ENCODE assay signal across 14 cellular contexts in the genomic region with DNA sequence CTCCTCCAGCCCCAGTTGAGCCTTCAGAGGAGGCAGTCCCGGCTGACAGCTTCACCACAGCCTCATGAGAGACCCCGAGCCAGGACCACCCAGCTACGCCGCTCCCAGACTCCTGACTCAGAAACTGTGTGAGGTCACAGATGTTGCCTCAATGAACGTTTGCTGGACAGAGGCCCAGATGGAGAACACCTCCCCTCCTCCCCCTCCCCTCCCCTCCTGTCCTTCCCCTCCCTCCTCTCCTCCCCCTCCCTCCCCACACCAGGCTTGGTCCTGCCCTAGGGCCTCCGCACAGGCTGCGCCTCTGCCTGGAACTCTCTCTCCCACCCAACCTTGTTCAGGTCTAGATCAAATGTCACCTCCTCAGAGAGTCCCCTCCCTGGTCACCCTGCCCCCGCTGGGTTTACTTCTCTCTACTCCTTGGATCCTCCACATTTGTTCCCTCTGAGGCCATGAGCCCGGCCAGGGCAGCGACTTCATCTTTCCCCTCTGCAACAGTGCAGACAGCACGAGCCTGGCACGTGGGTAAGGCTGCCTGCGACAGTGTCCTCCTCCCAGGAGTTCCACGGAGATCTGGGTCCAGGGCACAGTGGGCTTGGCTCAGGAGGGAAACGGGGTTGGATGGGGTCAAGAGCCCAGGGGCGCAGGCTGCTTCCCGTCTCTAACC. TPM values are rescaled to one million over a fixed set of nuclear protein-coding genes. Genes with fewer than 3 reads are reported as not detected.
DNase-seq lines count a peak whose midpoint lies in the region; ATAC-seq, FAIRE-seq and TF ChIP-seq lines count a peak whose summit lies in the region.
"Had no signal": no experiment of that assay in that cellular context is flagged by ENCODE, and none has a peak within 500 bp of the region (broad histone marks: within the 10 kb centered on the region; RNA-seq: fewer than 3 reads in every experiment).

No MANE protein-coding gene starts in this region.

- H2AK5ac ChIP-seq in H1 (ENCODE audit: low read depth, low read length): peak overlapping the region; percentile 94

- peak overlapping the region; percentile 97; the same call in 1 of the 2 replicates for H2BK20ac ChIP-seq in H1 (ENCODE audit: low read length)

- CTCF ChIA-PET in SK-N-SH (lab: Yijun Ruan, JAX): interaction anchor here (1.1 to 1.5 kb wide), 2 partner anchors 9 to 96 kb away, joined by 4 to 5 read pairs; no protein-coding TSS in a partner anchor
- CTCF ChIA-PET in H1 (lab: Charles Lee; ENCODE audit: partially characterized antibody): interaction anchor here (0.6 to 2.8 kb wide), 5 partner anchors 9 to 20 kb away, joined by 3 to 8 read pairs (median 6); no protein-coding TSS in a partner anchor

- H4K5ac ChIP-seq in H1 (ENCODE audit: insufficient read length, low read depth, low read length): peak overlapping the region; percentile 41

- H3K18ac ChIP-seq in H1 (ENCODE audit: extremely low read depth, low read length): peak overlapping the region; percentile 81; the same call in 1 of the 2 replicates

- no peak overlapping the region for H3K23ac ChIP-seq in H1 (ENCODE audit: insufficient read length)

- peaks cover 16% of the 10 kb centered on the region; the same call in 1 of the 2 replicates for H3K23me2 ChIP-seq in H1 (ENCODE audit: low read depth, low read length)

- H3K79me2 ChIP-seq in SK-N-SH (ENCODE audit: insufficient read depth): peaks cover 23% of the 10 kb centered on the region; the same call in 1 of the 2 replicates
- H3K79me2 ChIP-seq in H1 (ENCODE audit: control insufficient read depth in 1 of 2, insufficient read depth in 2 of 2, low read length in 2 of 2): peaks cover 0 to 26% of the 10 kb centered on the region in 2 experiments; a peak in 1 of 4 replicates

- DNase-seq in SK-N-SH: peak; percentile 79
- DNase-seq in H1 (ENCODE audit: low read depth in 1 of 2, low spot score in 2 of 2): no peak
- DNase-seq in kidney glomerular epithelial cell (lab: John Stamatoyannopoulos, UW): peak; percentile 6
- no peak for DNase-seq in thoracic aorta (ENCODE audit: low spot score)
- DNase-seq in head of caudate nucleus: no peak
- no peak for DNase-seq in globus pallidus (ENCODE audit: low spot score)
- DNase-seq: activated CD4-positive, alpha-beta T cell treated with anti-CD3 and anti-CD28 coated beads, Interleukin-2, amount 10 ng/mL, durations not matched to agents 24 days and 14 days; effector CD4-positive, alpha-beta T cell; stimulated activated naive CD8-positive, alpha-beta T cell treated with anti-CD3 and anti-CD28 coated beads, Interleukin-15, Interleukin-2, amounts not matched to agents 100 U/mL and 50 U/mL, for 24 hours had no signal

- POLR2A ChIA-PET in SK-N-SH (lab: Yijun Ruan, JAX) (no interaction called here), H1 (lab: Charles Lee; ENCODE audit: partially characterized antibody) (interaction anchor here (0.8 to 2.6 kb wide), 6 partner anchors 9 to 80 kb away, joined by 3 to 10 read pairs (median 4); a partner anchor contains a TSS)

- TF ChIP-seq CTCF in SK-N-SH (IDR thresholded peaks at IDR 0.05) (no peak), H1 (IDR thresholded peaks at IDR 0.05; ENCODE audit: control extremely low read depth in 1 of 3, insufficient read depth in 1 of 3, low read depth in 1 of 3, low read length in 3 of 3) (no peak), thoracic aorta (IDR thresholded peaks at IDR 0.05) (no peak)

- H3K4me3 ChIP-seq in SK-N-SH (ENCODE audit: low read depth in 2 of 2, low read length in 1 of 2) (no peak overlapping the region), H1 (ENCODE audit: extremely low read depth in 1 of 4, insufficient read depth in 2 of 4, low read depth in 3 of 4, low read length in 4 of 4) (0 out of 8 replicates have a peak overlapping the region, but pooled peaks of 1 of the 4 experiments have one; percentile 2), thoracic aorta (no peak overlapping the region)
- H3K4me3 ChIP-seq: SJSA1 had no signal

- H2BK15ac ChIP-seq in H1 (ENCODE audit: low read length): peak overlapping the region; percentile 92

- ATAC-seq in SK-N-SH treated with all-trans-retinoic acid at 6 μM for 48 hours: no peak
- ATAC-seq in thoracic aorta (ENCODE audit: insufficient number of reproducible peaks, low FRiP score, low read depth): no peak
- no peak for ATAC-seq in GM21423 (IDR thresholded peaks at IDR 0.05; ENCODE audit: unreplicated experiment)
- ATAC-seq: stimulated activated naive CD8-positive, alpha-beta T cell treated with anti-CD3 and anti-CD28 coated beads, Interleukin-15, Interleukin-2, amounts not matched to agents 100 U/mL and 50 U/mL, for 24 hours had no signal

- no peak for TF ChIP-seq RAD21 in SK-N-SH (IDR thresholded peaks at IDR 0.05; ENCODE audit: low read length)
- no peak for TF ChIP-seq RAD21 in H1 (IDR thresholded peaks at IDR 0.05 in 1 of 2, conservative IDR thresholded peaks at IDR 0.05 in 1 of 2; ENCODE audit: low read depth in 2 of 2, low read length in 2 of 2)

- H3K9me2 ChIP-seq in SK-N-SH: no peaks in the 10 kb centered on the region

- H2BK5ac ChIP-seq in H1 (ENCODE audit: low read depth, low read length): peak overlapping the region; percentile 98

- peak overlapping the region; percentile 95 for H3K4ac ChIP-seq in H1 (replicated peaks; ENCODE audit: insufficient read length, low read depth, low read length)

- H3K27me3 ChIP-seq in SK-N-SH (ENCODE audit: insufficient read depth) (no peaks in the 10 kb centered on the region), H1 (replicated peaks in 1 of 4; ENCODE audit: control insufficient read depth in 3 of 4, extremely low read depth in 1 of 4, insufficient read depth in 3 of 4, low read length in 3 of 4) (no peaks in the 10 kb centered on the region; a peak in 1 of 7 replicates), thoracic aorta (replicated peaks; ENCODE audit: insufficient read depth) (no peaks in the 10 kb centered on the region)
- H3K27me3 ChIP-seq: SJSA1 had no signal

- peak overlapping the region; percentile 95; the same call in 1 of the 2 replicates for H2BK12ac ChIP-seq in H1 (ENCODE audit: low read depth, low read length)

- no peak overlapping the region for H3K56ac ChIP-seq in H1 (replicated peaks; ENCODE audit: insufficient read length, low read depth, low read length)

- H3K27ac ChIP-seq in SK-N-SH (ENCODE audit: low read depth in 2 of 2, low read length in 1 of 2) (no peak overlapping the region), H1 (ENCODE audit: low read depth, low read length) (peak overlapping the region; percentile 62; the same call in 1 of the 2 replicates), thoracic aorta (peak overlapping the region; percentile 33 to 67)
- H3K27ac ChIP-seq: SJSA1 had no signal

- peak overlapping the region; percentile 96 for H2BK120ac ChIP-seq in H1 (replicated peaks; ENCODE audit: low read depth, low read length)

- no peak overlapping the region for H2AFZ ChIP-seq in SK-N-SH (ENCODE audit: low read depth)
- no peak overlapping the region for H2AFZ ChIP-seq in H1 (ENCODE audit: low read length)

- 86% methylated on average over 17 of the region's 17 CpGs for WGBS in SK-N-SH (ENCODE audit: low lambda C conversion rate)
- 79% methylated on average over 14 of the region's 17 CpGs; no CpG with 5 or more reads in 1 of the 2 experiments for WGBS in H1 (ENCODE audit: extremely low coverage in 1 of 2, insufficient coverage in 1 of 2, insufficient read length in 1 of 2, insufficient replicate concordance in 2 of 2, low coverage in 1 of 2, low lambda C conversion rate in 2 of 2, missing lambda C conversion rate in 1 of 2), 2 experiments

- no peak for TF ChIP-seq POLR2A in H1 (IDR thresholded peaks at IDR 0.05; ENCODE audit: control extremely low read depth in 1 of 2, low read depth in 2 of 2, low read length in 2 of 2)

- H3K79me1 ChIP-seq in H1 (ENCODE audit: low read depth, low read length): peaks cover 8% of the 10 kb centered on the region

- no peaks in the 10 kb centered on the region for H3K9me3 ChIP-seq in SK-N-SH
- H3K9me3 ChIP-seq in H1 (ENCODE audit: insufficient read depth in 2 of 2, low read depth in 1 of 2, low read length in 1 of 2): peaks cover 7 to 9% of the 10 kb centered on the region in 2 experiments
- no peaks in the 10 kb centered on the region for H3K9me3 ChIP-seq in thoracic aorta

- TF ChIP-seq EP300 in SK-N-SH (IDR thresholded peaks at IDR 0.05; ENCODE audit: borderline replicate concordance in 1 of 2, low read depth in 1 of 2, low read length in 1 of 2) (no peak), H1 (IDR thresholded peaks at IDR 0.05; ENCODE audit: borderline replicate concordance in 1 of 2, low read depth in 2 of 2, low read length in 2 of 2) (no peak)

- H3K4me1 ChIP-seq in SK-N-SH (ENCODE audit: control insufficient read depth in 1 of 2, insufficient read depth in 2 of 2, low read depth in 1 of 2, low read length in 1 of 2) (peaks cover 0 to 6% of the 10 kb centered on the region in 2 experiments; a peak in 1 of 4 replicates), H1 (replicated peaks in 1 of 4; ENCODE audit: control insufficient read depth in 3 of 4, insufficient read depth in 4 of 4, low read length in 3 of 4) (peaks cover 0 to 33% (median 23%) of the 10 kb centered on the region in 4 experiments; a peak in 6 of 7 replicates), thoracic aorta (ENCODE audit: control insufficient read depth in 1 of 2, low read depth in 2 of 2) (peaks cover 6 to 54% of the 10 kb centered on the region in 2 donors)

- no peak for FAIRE-seq in H1 (lab: Jason Lieb, UNC)
- FAIRE-seq: A204.1 had no signal

- H4K91ac ChIP-seq in H1 (replicated peaks; ENCODE audit: insufficient read length, low read length): peak overlapping the region; percentile 88

- H4K20me1 ChIP-seq in SK-N-SH (ENCODE audit: insufficient read depth): 0 out of 2 replicates have a peak, but pooled peaks cover 4% of the 10 kb centered on the region
- H4K20me1 ChIP-seq in H1 (replicated peaks in 1 of 2; ENCODE audit: control insufficient read depth in 1 of 2, insufficient read depth in 2 of 2, low read length in 2 of 2): peaks cover 3 to 16% of the 10 kb centered on the region in 2 experiments

- H4K8ac ChIP-seq in H1 (ENCODE audit: extremely low read depth, insufficient read depth, low read length): no peak overlapping the region; the same call in 1 of the 2 replicates

- no peak overlapping the region for H3K14ac ChIP-seq in H1 (ENCODE audit: insufficient read length)

- H3K36me3 ChIP-seq in SK-N-SH (replicated peaks in 1 of 2; ENCODE audit: control insufficient read depth in 1 of 2, insufficient read depth in 2 of 2, low read length in 1 of 2) (no peaks in the 10 kb centered on the region), H1 (ENCODE audit: control insufficient read depth in 2 of 4, insufficient read depth in 4 of 4, low read length in 3 of 4) (peaks cover 0 to 5% (median 3%) of the 10 kb centered on the region in 4 experiments; a peak in 2 of 8 replicates), thoracic aorta (no peaks in the 10 kb centered on the region)

- H3F3A ChIP-seq in SK-N-SH (replicated peaks; ENCODE audit: insufficient read depth): no peaks in the 10 kb centered on the region

- H3K9ac ChIP-seq in SK-N-SH: no peak overlapping the region
- peak overlapping the region in 2 of 4 experiments; percentile 5 to 10; a peak in 4 of 7 replicates for H3K9ac ChIP-seq in H1 (replicated peaks in 1 of 4; ENCODE audit: extremely low read depth in 1 of 4, low read depth in 3 of 4, low read length in 3 of 4)

- intact Hi-C loops in head of caudate nucleus (cut with DNase I): no loop called here

- no peak overlapping the region for H3K4me2 ChIP-seq in SK-N-SH
- peak overlapping the region; percentile 9 to 18; a peak in 3 of 4 replicates for H3K4me2 ChIP-seq in H1 (ENCODE audit: insufficient read depth in 1 of 2, low read depth in 2 of 2, low read length in 2 of 2)

RNA-seq across cellular contexts. Expression of a gene that starts 17.4 kb away (rescaled TPM):
- 6.9 and 12.3 TPM in 2 replicates for polyA plus RNA-seq in SK-N-SH (2012; rRNA removed)
- polyA plus RNA-seq in SK-N-SH (2012; cell fraction: cytosol; rRNA removed): 4.4 and 6.9 TPM in 2 replicates
- 12.2 and 15.0 TPM in 2 replicates for polyA plus RNA-seq in SK-N-SH (2012; cell fraction: nucleus; rRNA removed)
- 31.3 and 32.9 TPM in 2 replicates for total RNA-seq in H1 (2021; fragmentation: NEBNext Ultra II Directional; extraction: Animal tissue kit (Norgen Biotek cat#: 25700))
- polyA plus RNA-seq in H1 (2011; rRNA removed): 10.6 and 20.4 TPM in 2 replicates
- 7.1 TPM for polyA plus RNA-seq in H1 (2011; cell fraction: cytosol; rRNA removed)
- 30.2 TPM for polyA plus RNA-seq in H1 (2011; cell fraction: nucleus; rRNA removed)
- polyA plus RNA-seq in H1 (2012, experiment 1 of 2): 18.6 to 28.3 TPM (median 25.8 TPM) in 4 replicates
- 19.0 TPM for polyA plus RNA-seq in H1 (2012, experiment 2 of 2)
- 19.7 TPM for polyA plus RNA-seq in H1 (2013, experiment 1 of 2)
- 18.8 TPM for polyA plus RNA-seq in H1 (2013, experiment 2 of 2)
- 21.0 and 23.7 TPM in 2 replicates for polyA minus RNA-seq in H1 (2011; rRNA and poly(A)+ RNA removed)
- 19.8 TPM for polyA minus RNA-seq in H1 (2011; cell fraction: cytosol; rRNA and poly(A)+ RNA removed)
- 19.9 TPM for polyA minus RNA-seq in H1 (2011; cell fraction: nucleus; rRNA and poly(A)+ RNA removed)
- total RNA-seq in thoracic aorta: 10 to 100 TPM; 82.6 to 84.5 TPM

RNA-seq across cellular contexts. Expression of a gene that starts 25.3 kb away (rescaled TPM):
- polyA plus RNA-seq in SK-N-SH (2012; rRNA removed): 0.24 and 0.36 TPM in 2 replicates
- polyA plus RNA-seq in SK-N-SH (2012; cell fraction: cytosol; rRNA removed): 0.18 and 0.28 TPM in 2 replicates
- polyA plus RNA-seq in SK-N-SH (2012; cell fraction: nucleus; rRNA removed): 0.49 and 1.0 TPM in 2 replicates
- 24.6 and 26.1 TPM in 2 replicates for total RNA-seq in H1 (2021; fragmentation: NEBNext Ultra II Directional; extraction: Animal tissue kit (Norgen Biotek cat#: 25700))
- polyA plus RNA-seq in H1 (2011; rRNA removed): 17.1 and 30.2 TPM in 2 replicates
- 22.0 TPM for polyA plus RNA-seq in H1 (2011; cell fraction: cytosol; rRNA removed)
- 41.8 TPM for polyA plus RNA-seq in H1 (2011; cell fraction: nucleus; rRNA removed)
- polyA plus RNA-seq in H1 (2012, experiment 1 of 2): 29.8 to 44.6 TPM (median 40.4 TPM) in 4 replicates
- 36.2 TPM for polyA plus RNA-seq in H1 (2012, experiment 2 of 2)
- polyA plus RNA-seq in H1 (2013, experiment 1 of 2): 37.5 TPM
- 30.4 TPM for polyA plus RNA-seq in H1 (2013, experiment 2 of 2)
- polyA minus RNA-seq in H1 (2011; rRNA and poly(A)+ RNA removed): 9.9 and 14.4 TPM in 2 replicates
- polyA minus RNA-seq in H1 (2011; cell fraction: cytosol; rRNA and poly(A)+ RNA removed): 18.3 TPM
- polyA minus RNA-seq in H1 (2011; cell fraction: nucleus; rRNA and poly(A)+ RNA removed): 12.6 TPM
- 1 to 10 TPM in 1 of 2 donors, under 1 TPM in 1; 0.41 to 2.1 TPM for total RNA-seq in thoracic aorta
- total RNA-seq: activated CD4-positive, alpha-beta T cell treated with anti-CD3 and anti-CD28 coated beads, Interleukin-2, amount 10 ng/mL, durations not matched to agents 24 days and 14 days; neural crest cell; SJSA1 had no signal

RNA-seq across cellular contexts. Expression of a gene that starts 56.3 kb away (rescaled TPM):
- polyA plus RNA-seq in SK-N-SH (2012; rRNA removed) (27.8 and 36.4 TPM in 2 replicates), H1 (2011; rRNA removed) (25.8 and 44.1 TPM in 2 replicates)
- polyA plus RNA-seq in SK-N-SH (2012; cell fraction: cytosol; rRNA removed): 11.9 and 22.7 TPM in 2 replicates
- polyA plus RNA-seq in SK-N-SH (2012; cell fraction: nucleus; rRNA removed): 66.5 and 82.5 TPM in 2 replicates
- total RNA-seq in H1 (2021; fragmentation: NEBNext Ultra II Directional; extraction: Animal tissue kit (Norgen Biotek cat#: 25700)): 29.9 and 36.2 TPM in 2 replicates
- polyA plus RNA-seq in H1 (2011; cell fraction: cytosol; rRNA removed): 33.5 TPM
- polyA plus RNA-seq in H1 (2011; cell fraction: nucleus; rRNA removed): 65.4 TPM
- 15.6 to 34.3 TPM (median 26.9 TPM) in 4 replicates for polyA plus RNA-seq in H1 (2012, experiment 1 of 2)
- polyA plus RNA-seq in H1 (2012, experiment 2 of 2): 19.2 TPM
- polyA plus RNA-seq in H1 (2013, experiment 1 of 2): 28.0 TPM
- polyA plus RNA-seq in H1 (2013, experiment 2 of 2): 26.4 TPM
- polyA minus RNA-seq in H1 (2011; rRNA and poly(A)+ RNA removed): 7.5 and 9.4 TPM in 2 replicates
- 17.5 TPM for polyA minus RNA-seq in H1 (2011; cell fraction: cytosol; rRNA and poly(A)+ RNA removed)
- 16.0 TPM for polyA minus RNA-seq in H1 (2011; cell fraction: nucleus; rRNA and poly(A)+ RNA removed)
- total RNA-seq in thoracic aorta: 10 to 100 TPM; 33.4 to 38.0 TPM

Comparison
In these comparisons a context has a peak if more than half of its experiments do, and no peak if none do; other contexts are left out.
1. DNase-seq: peak in SK-N-SH (single experiment) and kidney glomerular epithelial cell (single experiment); none in H1 (0 of 2), thoracic aorta (single experiment), head of caudate nucleus (0 of 42) and globus pallidus (single experiment).
2. H3K27ac ChIP-seq: peak in H1 (single experiment) and thoracic aorta (2 of 2); none in SK-N-SH (0 of 2).